In genomic region chr5:130796032-130796431, GRCh38 we compare ENCODE assay signal across 25 cellular contexts.
"Had no signal": no experiment of that assay in that cellular context is flagged by ENCODE, and none has a peak within 500 bp of the region (broad histone marks: within the 10 kb centered on the region; RNA-seq: fewer than 3 reads in every experiment).

No MANE protein-coding gene starts in this region.

- H2AFZ ChIP-seq: neural progenitor cell, parathyroid adenoma had no signal

- H3K79me2 ChIP-seq: parathyroid adenoma had no signal

- H3K27ac ChIP-seq: neural progenitor cell, ovary, parathyroid adenoma, psoas muscle, right lobe of liver, sigmoid colon, stomach, thoracic aorta, thyroid gland, tibial nerve, upper lobe of left lung, vagina had no signal

- DNase-seq: occipital lobe; ovary; posterior cingulate gyrus; psoas muscle; right cardiac atrium; right lobe of liver; sigmoid colon; small intestine; stimulated activated CD4-positive, alpha-beta T cell treated with anti-CD3 and anti-CD28 coated beads, Interleukin-15, amount 100 ng/mL, for 24 hours; stimulated activated CD4-positive, alpha-beta T cell treated with anti-CD3 and anti-CD28 coated beads, Interleukin-2, amount 100 ng/mL, for 24 hours; stimulated activated CD4-positive, alpha-beta T cell treated with anti-CD3 and anti-CD28 coated beads, Interleukin-2, amount 100 ng/mL, for 48 hours; stimulated activated CD4-positive, alpha-beta T cell treated with anti-CD3 and anti-CD28 coated beads, Interleukin-4, amount 100 ng/mL, for 24 hours; stimulated activated naive B cell treated with anti-CD40 and anti-IgM and Interleukin-4, amounts not matched to agents 10 μg/mL and 1 μg/mL and 100 μg/mL, for 72 hours; stimulated activated naive CD4-positive, alpha-beta T cell treated with Interleukin-2 at 50 U/mL for 16 hours; stomach; thyroid gland; trophoblast cell; upper lobe of left lung had no signal

- H3K9me3 ChIP-seq: ovary, right lobe of liver, thyroid gland, vagina had no signal

- H3K4me3 ChIP-seq: neural progenitor cell, ovary, psoas muscle, right lobe of liver, sigmoid colon, stomach, thoracic aorta, thyroid gland, tibial nerve, upper lobe of left lung, vagina had no signal

- H3K9ac ChIP-seq: neural progenitor cell, parathyroid adenoma had no signal

- H3K4me1 ChIP-seq: neural progenitor cell, parathyroid adenoma, psoas muscle, right lobe of liver, sigmoid colon, stomach, thyroid gland, tibial nerve, upper lobe of left lung, vagina had no signal

- FAIRE-seq: small intestine, urothelium cell line had no signal

- ATAC-seq: psoas muscle; right cardiac atrium; right lobe of liver; stimulated activated effector memory CD8-positive, alpha-beta T cell treated with anti-CD3 and anti-CD28 coated beads, Interleukin-12 subunit alpha, Interleukin-12 subunit beta, amount 100 ng/mL, for 72 hours; stimulated activated naive B cell treated with anti-CD40 and anti-IgM and Interleukin-4, amounts not matched to agents 10 μg/mL and 1 μg/mL and 100 μg/mL, for 72 hours had no signal

- H3K36me3 ChIP-seq: neural progenitor cell, ovary, right lobe of liver, sigmoid colon, stomach, thoracic aorta, thyroid gland, tibial nerve, upper lobe of left lung, vagina had no signal

- H3K27me3 ChIP-seq: neural progenitor cell, ovary, sigmoid colon, stomach, thyroid gland, tibial nerve, upper lobe of left lung, vagina had no signal

- H3K4me2 ChIP-seq: neural progenitor cell had no signal
